In genomic region chr1:27726173-27726793, GRCh38 we compare ENCODE assay signal across 8 cellular contexts. TPM values are rescaled to one million over a fixed set of nuclear protein-coding genes. Genes with fewer than 3 reads are reported as not detected.
DNase-seq lines count a peak whose midpoint lies in the region; ATAC-seq and TF ChIP-seq lines count a peak whose summit lies in the region.

No MANE protein-coding gene starts in this region.

- H3K27ac ChIP-seq in esophagus muscularis mucosa (replicated peaks in 1 of 4) (peak overlapping the region; percentile 95 to 99 (median 97)), muscle layer of duodenum (ENCODE audit: low read length) (peak overlapping the region; percentile 79), subcutaneous abdominal adipose tissue (ENCODE audit: low read depth, low read length) (peak overlapping the region; percentile 83)

- H3K27me3 ChIP-seq in esophagus muscularis mucosa (no peaks in the 10 kb centered on the region), muscle layer of duodenum (ENCODE audit: low read depth, low read length) (no peaks in the 10 kb centered on the region), subcutaneous abdominal adipose tissue (ENCODE audit: control insufficient read depth in 5 of 5, insufficient read depth in 4 of 5, low read length in 5 of 5) (peaks cover 0 to 2% (median 0%) of the 10 kb centered on the region in 5 donors)

- no peak for TF ChIP-seq EP300 in esophagus muscularis mucosa (IDR thresholded peaks at IDR 0.05)

- 2% methylated on average over 7 of the region's 46 CpGs for WGBS in esophagus muscularis mucosa

- H3K4me3 ChIP-seq in esophagus muscularis mucosa (peak overlapping the region; percentile 96 to 100 (median 98)), muscle layer of duodenum (ENCODE audit: low read depth in 1 of 2, low read length in 2 of 2) (peak overlapping the region; percentile 80 to 89), subcutaneous abdominal adipose tissue (ENCODE audit: low read depth in 1 of 5, low read length in 5 of 5) (peak overlapping the region; percentile 60 to 86 (median 85))

- H3K27ac Mint-ChIP-seq in activated CD8-positive, alpha-beta memory T cell treated with anti-CD3 and anti-CD28 coated beads, Interleukin-2, amount 10 ng/mL, durations not matched to agents 7 days and 5 days = peak overlapping the region; percentile 75

- TF ChIP-seq POLR2A in esophagus muscularis mucosa (IDR thresholded peaks at IDR 0.05; ENCODE audit: low read depth) = no peak

- peaks cover 4 to 35% (median 19%) of the 10 kb centered on the region in 4 donors for H3K36me3 ChIP-seq in esophagus muscularis mucosa
- H3K36me3 ChIP-seq in muscle layer of duodenum (ENCODE audit: control insufficient read depth in 1 of 2, insufficient read depth in 2 of 2, low read length in 2 of 2) = no peaks in the 10 kb centered on the region
- H3K36me3 ChIP-seq in subcutaneous abdominal adipose tissue (ENCODE audit: control insufficient read depth in 5 of 5, insufficient read depth in 5 of 5, low read length in 5 of 5) = peaks cover 3 to 18% (median 11%) of the 10 kb centered on the region in 5 donors

- peaks cover 9% of the 10 kb centered on the region for H3K36me3 Mint-ChIP-seq in activated CD8-positive, alpha-beta memory T cell treated with anti-CD3 and anti-CD28 coated beads, Interleukin-2, amount 10 ng/mL, durations not matched to agents 7 days and 5 days

- H3K9me3 Mint-ChIP-seq in activated CD8-positive, alpha-beta memory T cell treated with anti-CD3 and anti-CD28 coated beads, Interleukin-2, amount 10 ng/mL, durations not matched to agents 7 days and 5 days (ENCODE audit: low read depth) = no peaks in the 10 kb centered on the region

- H3K4me1 ChIP-seq in esophagus muscularis mucosa (peaks cover 13 to 42% (median 27%) of the 10 kb centered on the region in 4 donors), muscle layer of duodenum (ENCODE audit: control insufficient read depth in 1 of 2, insufficient read depth in 2 of 2, low read length in 2 of 2) (peaks cover 3 to 9% of the 10 kb centered on the region in 2 donors), subcutaneous abdominal adipose tissue (ENCODE audit: control insufficient read depth in 5 of 5, insufficient read depth in 5 of 5, low read length in 5 of 5) (peaks cover 6 to 28% (median 21%) of the 10 kb centered on the region in 5 donors)

- H3K27me3 Mint-ChIP-seq in activated CD8-positive, alpha-beta memory T cell treated with anti-CD3 and anti-CD28 coated beads, Interleukin-2, amount 10 ng/mL, durations not matched to agents 7 days and 5 days = no peaks in the 10 kb centered on the region

- DNase-seq in NK-92 treated with Interleukin-12 subunit alpha and Interleukin-12 subunit beta, amount 100 ng/mL, for 24 hours (lab: John Stamatoyannopoulos, UW) = peak; percentile 57
- DNase-seq in NK-92 (lab: John Stamatoyannopoulos, UW; ENCODE audit: unreplicated experiment) (no peak), NCI-H1048 (lab: John Stamatoyannopoulos, UW) (peak; percentile 0), esophagus muscularis mucosa (ENCODE audit: extremely low spot score) (no peak)
- peak; percentile 72 for DNase-seq in activated CD8-positive, alpha-beta memory T cell treated with anti-CD3 and anti-CD28 coated beads, Interleukin-2, amount 10 ng/mL, durations not matched to agents 7 days and 5 days

- CTCF ChIA-PET in activated CD8-positive, alpha-beta memory T cell treated with anti-CD3 and anti-CD28 coated beads, Interleukin-2, amount 10 ng/mL, durations not matched to agents 7 days and 5 days (lab: Charles Lee) = interaction anchor here (0.6 to 2.6 kb wide), 19 partner anchors 16 to 1010 kb away, joined by 3 to 24 read pairs (median 3); partner anchors contain the start of genes EYA3, IFI6, PPP1R8 and STX12

- H3K9me3 ChIP-seq in esophagus muscularis mucosa (no peaks in the 10 kb centered on the region), muscle layer of duodenum (ENCODE audit: control insufficient read depth in 1 of 2, low read length in 2 of 2) (no peaks in the 10 kb centered on the region), subcutaneous abdominal adipose tissue (ENCODE audit: control insufficient read depth in 5 of 5, low read length in 5 of 5) (no peaks in the 10 kb centered on the region)

- peak overlapping the region; percentile 77 to 93 (median 85) for H3K9ac ChIP-seq in subcutaneous abdominal adipose tissue (ENCODE audit: low read length in 5 of 5)

- H3K4me1 Mint-ChIP-seq in activated CD8-positive, alpha-beta memory T cell treated with anti-CD3 and anti-CD28 coated beads, Interleukin-2, amount 10 ng/mL, durations not matched to agents 7 days and 5 days = peaks cover 20% of the 10 kb centered on the region

- intact Hi-C loops in esophagus muscularis mucosa (cut with DNase I) = loop anchor here (5.0 to 10.0 kb wide), 3 partner anchors 46 to 109 kb away; partner anchors contain the start of genes IFI6, PPP1R8 and STX12

- TF ChIP-seq CTCF in esophagus muscularis mucosa (IDR thresholded peaks at IDR 0.05) = no peak

- peak overlapping the region; percentile 84 for H3K4me3 Mint-ChIP-seq in activated CD8-positive, alpha-beta memory T cell treated with anti-CD3 and anti-CD28 coated beads, Interleukin-2, amount 10 ng/mL, durations not matched to agents 7 days and 5 days

- peak; percentile 23 for ATAC-seq in HG02588 (IDR thresholded peaks at IDR 0.05; ENCODE audit: unreplicated experiment)
- ATAC-seq in activated CD8-positive, alpha-beta memory T cell treated with anti-CD3 and anti-CD28 coated beads, Interleukin-2, amount 10 ng/mL, durations not matched to agents 7 days and 5 days = no peak

RNA-seq across cellular contexts. Expression of gene FAM76A, which starts 0.5 kb away (rescaled TPM):
- 10 to 100 TPM; 11.8 to 13.2 TPM for total RNA-seq in activated CD8-positive, alpha-beta memory T cell treated with anti-CD3 and anti-CD28 coated beads, Interleukin-2, amount 10 ng/mL, durations not matched to agents 7 days and 5 days
- 10 to 100 TPM; 15.6 to 17.4 (median 16.6) TPM for total RNA-seq in esophagus muscularis mucosa

RNA-seq across cellular contexts. Expression of gene STX12, which starts 46.7 kb away (rescaled TPM):
- total RNA-seq in activated CD8-positive, alpha-beta memory T cell treated with anti-CD3 and anti-CD28 coated beads, Interleukin-2, amount 10 ng/mL, durations not matched to agents 7 days and 5 days = 10 to 100 TPM; 20.4 to 29.5 TPM
- 10 to 100 TPM; 44.0 to 76.7 (median 56.1) TPM for total RNA-seq in esophagus muscularis mucosa

RNA-seq across cellular contexts. Expression of gene IFI6, which starts 54.3 kb away (rescaled TPM):
- total RNA-seq in activated CD8-positive, alpha-beta memory T cell treated with anti-CD3 and anti-CD28 coated beads, Interleukin-2, amount 10 ng/mL, durations not matched to agents 7 days and 5 days = 1,000 to 10,000 TPM in 1 of 2 experiments, 100 to 1,000 TPM in 1; 461 to 1,077 TPM
- 10 to 100 TPM; 33.2 to 86.3 (median 70.2) TPM for total RNA-seq in esophagus muscularis mucosa

Comparison
In these comparisons a context has a peak if more than half of its experiments do, and no peak if none do; other contexts are left out.
1. DNase-seq: peak in NK-92 treated with Interleukin-12 subunit alpha and Interleukin-12 subunit beta, amount 100 ng/mL, for 24 hours (single experiment), NCI-H1048 (single experiment) and activated CD8-positive, alpha-beta memory T cell treated with anti-CD3 and anti-CD28 coated beads, Interleukin-2, amount 10 ng/mL, durations not matched to agents 7 days and 5 days (single experiment); none in NK-92 (single experiment) and esophagus muscularis mucosa (single experiment).
2. RNA of gene IFI6, which starts 54.3 kb away (total RNA-seq): 461 to 1,077 TPM in activated CD8-positive, alpha-beta memory T cell treated with anti-CD3 and anti-CD28 coated beads, Interleukin-2, amount 10 ng/mL, durations not matched to agents 7 days and 5 days; 33.2 to 86.3 TPM in esophagus muscularis mucosa; every median in the first group is over 4 times any median in the second.
3. Peak in every context shown above with its lines, with median percentiles within 50 percentile points of each other: H3K27ac ChIP-seq and H3K4me3 ChIP-seq.